ENCODE assay signal across 1 cellular context in the genomic region with DNA sequence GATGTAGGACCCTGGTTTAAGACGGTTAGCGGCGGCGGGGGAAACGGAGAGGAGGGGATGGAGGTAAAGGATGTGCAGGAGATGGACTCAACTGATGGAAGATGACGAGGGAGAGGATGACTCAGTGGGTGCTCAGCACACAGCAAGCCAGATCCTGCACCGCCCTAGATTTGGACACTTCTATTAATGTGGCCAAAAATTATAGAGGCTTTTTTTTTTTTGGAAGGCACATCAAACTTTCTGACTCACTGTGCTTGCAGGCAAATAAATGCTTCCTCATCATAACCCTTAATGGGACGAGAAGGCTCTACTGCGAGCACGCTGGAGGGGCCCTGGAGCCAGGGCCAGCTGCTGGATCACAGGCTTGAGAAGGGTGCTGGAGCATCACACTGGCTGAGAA.
TF ChIP-seq lines count a peak whose summit lies in the region.

No MANE protein-coding gene starts in this region.

TF ChIP-seq in A549, 52 proteins besides CTCF, POLR2A, EP300 and RAD21 (continued from another document):
- TF ChIP-seq, protein P1, sequence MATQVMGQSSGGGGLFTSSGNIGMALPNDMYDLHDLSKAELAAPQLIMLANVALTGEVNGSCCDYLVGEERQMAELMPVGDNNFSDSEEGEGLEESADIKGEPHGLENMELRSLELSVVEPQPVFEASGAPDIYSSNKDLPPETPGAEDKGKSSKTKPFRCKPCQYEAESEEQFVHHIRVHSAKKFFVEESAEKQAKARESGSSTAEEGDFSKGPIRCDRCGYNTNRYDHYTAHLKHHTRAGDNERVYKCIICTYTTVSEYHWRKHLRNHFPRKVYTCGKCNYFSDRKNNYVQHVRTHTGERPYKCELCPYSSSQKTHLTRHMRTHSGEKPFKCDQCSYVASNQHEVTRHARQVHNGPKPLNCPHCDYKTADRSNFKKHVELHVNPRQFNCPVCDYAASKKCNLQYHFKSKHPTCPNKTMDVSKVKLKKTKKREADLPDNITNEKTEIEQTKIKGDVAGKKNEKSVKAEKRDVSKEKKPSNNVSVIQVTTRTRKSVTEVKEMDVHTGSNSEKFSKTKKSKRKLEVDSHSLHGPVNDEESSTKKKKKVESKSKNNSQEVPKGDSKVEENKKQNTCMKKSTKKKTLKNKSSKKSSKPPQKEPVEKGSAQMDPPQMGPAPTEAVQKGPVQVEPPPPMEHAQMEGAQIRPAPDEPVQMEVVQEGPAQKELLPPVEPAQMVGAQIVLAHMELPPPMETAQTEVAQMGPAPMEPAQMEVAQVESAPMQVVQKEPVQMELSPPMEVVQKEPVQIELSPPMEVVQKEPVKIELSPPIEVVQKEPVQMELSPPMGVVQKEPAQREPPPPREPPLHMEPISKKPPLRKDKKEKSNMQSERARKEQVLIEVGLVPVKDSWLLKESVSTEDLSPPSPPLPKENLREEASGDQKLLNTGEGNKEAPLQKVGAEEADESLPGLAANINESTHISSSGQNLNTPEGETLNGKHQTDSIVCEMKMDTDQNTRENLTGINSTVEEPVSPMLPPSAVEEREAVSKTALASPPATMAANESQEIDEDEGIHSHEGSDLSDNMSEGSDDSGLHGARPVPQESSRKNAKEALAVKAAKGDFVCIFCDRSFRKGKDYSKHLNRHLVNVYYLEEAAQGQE (IDR thresholded peaks at IDR 0.05) = no peak
- no peak for TF ChIP-seq HOXB5 (CRISPR knock-in tag; IDR thresholded peaks at IDR 0.05)
- TF ChIP-seq JUNB (IDR thresholded peaks at IDR 0.05) = peak; percentile 45; the same call in 1 of the 2 replicates
- TF ChIP-seq, protein P2, sequence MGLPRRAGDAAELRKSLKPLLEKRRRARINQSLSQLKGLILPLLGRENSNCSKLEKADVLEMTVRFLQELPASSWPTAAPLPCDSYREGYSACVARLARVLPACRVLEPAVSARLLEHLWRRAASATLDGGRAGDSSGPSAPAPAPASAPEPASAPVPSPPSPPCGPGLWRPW (IDR thresholded peaks at IDR 0.05) = no peak
- no peak for TF ChIP-seq CEBPB (IDR thresholded peaks at IDR 0.05)
- no peak for TF ChIP-seq ESRRA (IDR thresholded peaks at IDR 0.05; ENCODE audit: borderline replicate concordance, low read length)
- TF ChIP-seq, protein P3, sequence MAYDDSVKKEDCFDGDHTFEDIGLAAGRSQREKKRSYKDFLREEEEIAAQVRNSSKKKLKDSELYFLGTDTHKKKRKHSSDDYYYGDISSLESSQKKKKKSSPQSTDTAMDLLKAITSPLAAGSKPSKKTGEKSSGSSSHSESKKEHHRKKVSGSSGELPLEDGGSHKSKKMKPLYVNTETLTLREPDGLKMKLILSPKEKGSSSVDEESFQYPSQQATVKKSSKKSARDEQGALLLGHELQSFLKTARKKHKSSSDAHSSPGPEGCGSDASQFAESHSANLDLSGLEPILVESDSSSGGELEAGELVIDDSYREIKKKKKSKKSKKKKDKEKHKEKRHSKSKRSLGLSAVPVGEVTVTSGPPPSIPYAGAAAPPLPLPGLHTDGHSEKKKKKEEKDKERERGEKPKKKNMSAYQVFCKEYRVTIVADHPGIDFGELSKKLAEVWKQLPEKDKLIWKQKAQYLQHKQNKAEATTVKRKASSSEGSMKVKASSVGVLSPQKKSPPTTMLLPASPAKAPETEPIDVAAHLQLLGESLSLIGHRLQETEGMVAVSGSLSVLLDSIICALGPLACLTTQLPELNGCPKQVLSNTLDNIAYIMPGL (CRISPR knock-in tag; IDR thresholded peaks at IDR 0.05; ENCODE audit: borderline replicate concordance) = no peak
- TF ChIP-seq TP53 (CRISPR knock-in tag; IDR thresholded peaks at IDR 0.05) = no peak
- TF ChIP-seq, protein P4, sequence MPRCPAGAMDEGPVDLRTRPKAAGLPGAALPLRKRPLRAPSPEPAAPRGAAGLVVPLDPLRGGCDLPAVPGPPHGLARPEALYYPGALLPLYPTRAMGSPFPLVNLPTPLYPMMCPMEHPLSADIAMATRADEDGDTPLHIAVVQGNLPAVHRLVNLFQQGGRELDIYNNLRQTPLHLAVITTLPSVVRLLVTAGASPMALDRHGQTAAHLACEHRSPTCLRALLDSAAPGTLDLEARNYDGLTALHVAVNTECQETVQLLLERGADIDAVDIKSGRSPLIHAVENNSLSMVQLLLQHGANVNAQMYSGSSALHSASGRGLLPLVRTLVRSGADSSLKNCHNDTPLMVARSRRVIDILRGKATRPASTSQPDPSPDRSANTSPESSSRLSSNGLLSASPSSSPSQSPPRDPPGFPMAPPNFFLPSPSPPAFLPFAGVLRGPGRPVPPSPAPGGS (IDR thresholded peaks at IDR 0.05) = no peak
- no peak for TF ChIP-seq NR3C1 (IDR thresholded peaks at IDR 0.05)
- no peak for TF ChIP-seq NFE2L2 (conservative IDR thresholded peaks at IDR 0.05; ENCODE audit: low read length)
- no peak for TF ChIP-seq FOSB (CRISPR knock-in tag; IDR thresholded peaks at IDR 0.05)
- TF ChIP-seq FOXS1 (CRISPR knock-in tag; IDR thresholded peaks at IDR 0.05) = no peak
